In genomic region chr1:167526659-167527383, GRCh38 we compare ENCODE assay signal across 17 cellular contexts. TPM values are rescaled to one million over a fixed set of nuclear protein-coding genes. Genes with fewer than 3 reads are reported as not detected.
"Had no signal": no experiment of that assay in that cellular context is flagged by ENCODE, and none has a peak within 500 bp of the region (broad histone marks: within the 10 kb centered on the region; RNA-seq: fewer than 3 reads in every experiment).

No MANE protein-coding gene starts in this region.

- ATAC-seq: activated T-cell treated with anti-CD3 and anti-CD28 coated beads, Interleukin-2, amount 50 U/mL, for 72 hours; esophagus mucosa; gastrocnemius medialis; lower lobe of right lung; natural killer cell treated with Interleukin-12 subunit alpha and Interleukin-12 subunit beta and Interleukin-15 and Interleukin-18, amount 100 ng/mL, for 72 hours had no signal

- H3K9me3 ChIP-seq: gastrocnemius medialis, uterus had no signal

- H3K36me3 ChIP-seq: gastrocnemius medialis, lower lobe of right lung, tibial nerve, uterus had no signal

- H3K27ac ChIP-seq: gastrocnemius medialis, lower lobe of right lung, tibial nerve, uterus, VCaP had no signal

- H3K4me3 ChIP-seq: gastrocnemius medialis, lower lobe of right lung, tibial nerve, uterus had no signal

- H3K4me1 ChIP-seq: gastrocnemius medialis, lower lobe of right lung, tibial nerve, uterus had no signal

- FAIRE-seq: keratinocyte had no signal

- H3K27me3 ChIP-seq: gastrocnemius medialis, tibial nerve, uterus had no signal

- DNase-seq: activated CD4-positive, alpha-beta T cell treated with anti-CD3 and anti-CD28 coated beads, Interleukin-2, amount 50 U/mL, for 1 hour; activated CD4-positive, CD25-positive, alpha-beta regulatory T cell treated with anti-CD3 and anti-CD28 coated beads, Interleukin-2, amount 50 U/mL, for 72 hours; activated gamma-delta T cell; activated T-cell treated with anti-CD3 and anti-CD28 coated beads, Interleukin-2, amount 50 U/mL, for 72 hours; effector CD4-positive, alpha-beta T cell; gastrocnemius medialis; head of caudate nucleus; lower lobe of right lung; nucleus accumbens; stimulated activated CD4-positive, alpha-beta T cell treated with anti-CD3 and anti-CD28 coated beads, Interleukin-2, amount 100 ng/mL, for 24 hours; stimulated activated naive CD4-positive, alpha-beta T cell treated with Interleukin-2 at 50 U/mL for 16 hours; uterus had no signal

RNA-seq across cellular contexts. Expression of gene CD247, which starts 8.5 kb away (rescaled TPM):
- polyA plus RNA-seq: keratinocyte had no signal
